Comparison of ENCODE assay signal across 13 cellular contexts in the genomic region with DNA sequence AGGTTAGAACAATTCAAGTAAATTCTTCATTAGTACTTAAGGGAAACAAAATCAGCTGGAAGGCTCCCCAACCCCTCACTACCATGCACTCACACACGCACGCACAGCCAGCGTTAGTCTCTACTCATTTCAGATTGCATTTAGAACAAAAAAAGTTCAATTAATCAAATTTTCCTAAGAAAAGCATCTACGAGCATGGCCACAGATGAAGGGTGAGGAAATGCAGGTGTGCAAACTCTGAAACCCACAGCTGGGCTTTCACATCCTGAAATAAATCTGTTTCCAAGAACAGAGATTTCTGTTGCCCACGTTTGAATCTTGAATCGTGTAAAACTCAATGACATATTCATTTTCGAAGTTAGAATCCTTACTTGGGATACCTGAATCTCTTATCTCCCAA.
DNase-seq lines count a peak whose midpoint lies in the region; ATAC-seq and TF ChIP-seq lines count a peak whose summit lies in the region.
"Had no signal": no experiment of that assay in that cellular context is flagged by ENCODE, and none has a peak within 500 bp of the region (broad histone marks: within the 10 kb centered on the region; RNA-seq: fewer than 3 reads in every experiment).

No MANE protein-coding gene starts in this region.

- no peaks in the 10 kb centered on the region for H3K27me3 Mint-ChIP-seq in activated CD4-positive, alpha-beta T cell treated with anti-CD3 and anti-CD28 coated beads, Interleukin-2, amount 10 ng/mL, durations not matched to agents 24 days and 14 days

- TF ChIP-seq CTCF in BE2C (IDR thresholded peaks at IDR 0.05; ENCODE audit: low read depth, low read length), result no peak

- no peaks in the 10 kb centered on the region; the same call in 1 of the 2 replicates for H3K4me1 ChIP-seq in BE2C
- H3K4me1 ChIP-seq: A549 had no signal

- intact Hi-C loops in activated CD4-positive, alpha-beta T cell treated with anti-CD3 and anti-CD28 coated beads, Interleukin-2, amount 10 ng/mL, durations not matched to agents 24 days and 14 days (cut with micrococcal nuclease), result loop anchor here (5.0 kb wide), 2 partner anchors 69 to 529 kb away; a partner anchor contains a TSS
- intact Hi-C loops in Right ventricle myocardium superior (cut with DNase I), result no loop called here

- H3K4me1 Mint-ChIP-seq in activated CD4-positive, alpha-beta T cell treated with anti-CD3 and anti-CD28 coated beads, Interleukin-2, amount 10 ng/mL, durations not matched to agents 24 days and 14 days, result peaks cover 54% of the 10 kb centered on the region

- H3K9me3 ChIP-seq in BE2C, result no peaks in the 10 kb centered on the region
- H3K9me3 ChIP-seq: A549, upper lobe of left lung had no signal

- H3K9me3 Mint-ChIP-seq in activated CD4-positive, alpha-beta T cell treated with anti-CD3 and anti-CD28 coated beads, Interleukin-2, amount 10 ng/mL, durations not matched to agents 24 days and 14 days, result no peaks in the 10 kb centered on the region

- no peaks in the 10 kb centered on the region for H3K27me3 ChIP-seq in BE2C
- H3K27me3 ChIP-seq: cardiac muscle cell, upper lobe of left lung had no signal

- no peak overlapping the region for H3K4me3 ChIP-seq in BE2C (ENCODE audit: low read depth, low read length)
- H3K4me3 ChIP-seq: A549, cardiac muscle cell, upper lobe of left lung had no signal

- ATAC-seq in GM21529 (IDR thresholded peaks at IDR 0.05; ENCODE audit: unreplicated experiment), result peak; percentile 38
- ATAC-seq in HG03442 (IDR thresholded peaks at IDR 0.05; ENCODE audit: unreplicated experiment), result peak; percentile 20
- ATAC-seq in Right ventricle myocardium superior (ENCODE audit: poor library complexity), result no peak
- ATAC-seq: A549, left colon had no signal

- H3K27ac Mint-ChIP-seq in activated CD4-positive, alpha-beta T cell treated with anti-CD3 and anti-CD28 coated beads, Interleukin-2, amount 10 ng/mL, durations not matched to agents 24 days and 14 days, result no peak overlapping the region

- H3K4me3 Mint-ChIP-seq in activated CD4-positive, alpha-beta T cell treated with anti-CD3 and anti-CD28 coated beads, Interleukin-2, amount 10 ng/mL, durations not matched to agents 24 days and 14 days, result peak overlapping the region; percentile 59

- peak; percentile 64 for DNase-seq in activated CD4-positive, alpha-beta T cell treated with anti-CD3 and anti-CD28 coated beads, Interleukin-2, amount 10 ng/mL, durations not matched to agents 24 days and 14 days
- no peak for DNase-seq in activated CD4-positive, alpha-beta T cell treated with anti-CD3 and anti-CD28 coated beads, Interleukin-2, amount 50 U/mL, for 4 hours
- DNase-seq in germinal center (ENCODE audit: low spot score) (peak; percentile 26), BE2C (no peak), NCI-H187 treated with DMSO at 0.1 percent for 48 hours (lab: John Stamatoyannopoulos, UW) (no peak), Right ventricle myocardium superior (no peak)
- DNase-seq: left colon, SHP77, upper lobe of left lung had no signal

- peaks cover 2% of the 10 kb centered on the region; the same call in 1 of the 2 replicates for H3K36me3 ChIP-seq in BE2C

- H3K36me3 Mint-ChIP-seq in activated CD4-positive, alpha-beta T cell treated with anti-CD3 and anti-CD28 coated beads, Interleukin-2, amount 10 ng/mL, durations not matched to agents 24 days and 14 days (ENCODE audit: low read depth), result peaks cover 29% of the 10 kb centered on the region

Comparison
In these comparisons a context has a peak if more than half of its experiments do, and no peak if none do; other contexts are left out.
1. DNase-seq: peak in activated CD4-positive, alpha-beta T cell treated with anti-CD3 and anti-CD28 coated beads, Interleukin-2, amount 10 ng/mL, durations not matched to agents 24 days and 14 days (single experiment) and germinal center (single experiment); none in activated CD4-positive, alpha-beta T cell treated with anti-CD3 and anti-CD28 coated beads, Interleukin-2, amount 50 U/mL, for 4 hours (0 of 2), BE2C (single experiment), NCI-H187 treated with DMSO at 0.1 percent for 48 hours (single experiment) and Right ventricle myocardium superior (single experiment).